ENCODE assay signal across 1 cellular context in the genomic region with DNA sequence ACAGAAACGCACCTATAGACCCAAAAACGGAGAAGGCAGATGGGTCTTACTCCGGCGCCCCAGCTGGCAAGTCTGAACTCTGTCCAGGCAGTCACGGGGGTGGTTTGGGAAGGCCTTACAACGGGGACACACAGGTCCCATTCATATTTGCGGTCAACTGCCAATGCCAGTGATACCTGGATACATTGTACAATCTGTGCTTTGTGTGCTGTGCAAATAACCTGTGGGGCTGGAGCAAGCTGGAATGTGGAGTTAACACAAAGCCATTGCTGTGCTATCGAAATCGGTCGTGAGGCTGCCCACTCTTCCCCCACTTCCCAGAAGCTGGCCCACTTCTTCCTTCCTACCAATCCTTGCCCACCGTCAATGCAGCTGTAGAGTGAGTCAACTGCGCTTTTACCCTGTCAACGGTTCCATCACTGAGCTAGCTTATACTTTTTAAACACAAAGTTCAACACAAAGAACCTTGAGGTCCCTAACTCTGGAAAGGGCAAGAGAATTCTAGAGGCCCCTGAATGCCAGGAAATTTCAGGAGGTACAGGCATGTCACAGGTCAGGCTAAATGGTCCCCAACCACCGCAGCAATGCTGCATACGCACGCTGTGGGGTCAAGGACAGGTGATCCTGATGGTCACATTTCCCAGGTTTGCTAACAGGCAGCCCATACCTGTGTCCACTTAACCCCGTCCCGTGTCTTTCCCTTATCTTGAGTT.
TF ChIP-seq lines count a peak whose summit lies in the region.

No MANE protein-coding gene starts in this region.

TF ChIP-seq in HepG2, 621 proteins besides CTCF, POLR2A, EP300 and RAD21 (continued from another document and continues in another):
- TF ChIP-seq ZNF768 (CRISPR knock-in tag; IDR thresholded peaks at IDR 0.05) (0 out of 2 replicates have a peak, but pooled peaks have one; percentile 7), ZNF3 (CRISPR knock-in tag; IDR thresholded peaks at IDR 0.05) (peak; percentile 87; the same call in 1 of the 2 replicates), NFYC (CRISPR knock-in tag; IDR thresholded peaks at IDR 0.05) (peak; percentile 35; the same call in 1 of the 2 replicates), ZNF672 (CRISPR knock-in tag; IDR thresholded peaks at IDR 0.05) (no peak), ZFP62 (CRISPR knock-in tag; IDR thresholded peaks at IDR 0.05) (no peak), ZFP37 (CRISPR knock-in tag; IDR thresholded peaks at IDR 0.05; ENCODE audit: borderline replicate concordance) (no peak; the same call in none of the 2 replicates), RORA (CRISPR knock-in tag; IDR thresholded peaks at IDR 0.05) (no peak), KMT2A (CRISPR knock-in tag; IDR thresholded peaks at IDR 0.05) (peak; percentile 72; the same call in 1 of the 2 replicates), ZNF709 (CRISPR knock-in tag; IDR thresholded peaks at IDR 0.05) (peak; percentile 91; the same call in 1 of the 2 replicates), NFATC3 (CRISPR knock-in tag; IDR thresholded peaks at IDR 0.05) (no peak), KAT8 (CRISPR knock-in tag; IDR thresholded peaks at IDR 0.05) (peak; percentile 56), ZNF761 (CRISPR knock-in tag; conservative IDR thresholded peaks at IDR 0.05) (no peak), ZFYVE20 (CRISPR knock-in tag; IDR thresholded peaks at IDR 0.05; ENCODE audit: borderline replicate concordance, low read depth) (no peak), RARG (CRISPR knock-in tag; IDR thresholded peaks at IDR 0.05; ENCODE audit: low read depth) (no peak), KAT7 (CRISPR knock-in tag; IDR thresholded peaks at IDR 0.05; ENCODE audit: borderline replicate concordance) (peak; percentile 72; the same call in 1 of the 2 replicates), FOXA1 (IDR thresholded peaks at IDR 0.05) (peak; percentile 64; the same call in 1 of the 2 replicates), FOXA1 (CRISPR knock-in tag; IDR thresholded peaks at IDR 0.05) (peak; percentile 98), HMG20A (CRISPR knock-in tag; IDR thresholded peaks at IDR 0.05; ENCODE audit: borderline replicate concordance) (peak; percentile 91), ZNF350 (CRISPR knock-in tag; IDR thresholded peaks at IDR 0.05; ENCODE audit: borderline replicate concordance, low read depth) (peak; percentile 69; the same call in 1 of the 2 replicates), ZFP41 (CRISPR knock-in tag; IDR thresholded peaks at IDR 0.05; ENCODE audit: borderline replicate concordance) (no peak), SMAD1 (CRISPR knock-in tag; IDR thresholded peaks at IDR 0.05; ENCODE audit: borderline replicate concordance, low read depth) (no peak), ZNF232 (CRISPR knock-in tag; IDR thresholded peaks at IDR 0.05; ENCODE audit: borderline replicate concordance) (peak; percentile 79; the same call in 1 of the 2 replicates), TARDBP (CRISPR knock-in tag; IDR thresholded peaks at IDR 0.05) (peak; percentile 93), ZNF891 (CRISPR knock-in tag; IDR thresholded peaks at IDR 0.05) (peak; percentile 53; the same call in 1 of the 2 replicates), CBX5 (CRISPR knock-in tag; IDR thresholded peaks at IDR 0.05; ENCODE audit: borderline replicate concordance) (peak; percentile 81), HNRNPL (IDR thresholded peaks at IDR 0.05; ENCODE audit: low read depth, low read length) (peak; percentile 82; the same call in 1 of the 2 replicates), HHEX (CRISPR knock-in tag; IDR thresholded peaks at IDR 0.05) (peak; percentile 64), KDM1A (CRISPR knock-in tag; IDR thresholded peaks at IDR 0.05) (peak; percentile 57; the same call in 1 of the 2 replicates), POGZ (CRISPR knock-in tag; IDR thresholded peaks at IDR 0.05) (peak; percentile 84), ZNF564 (CRISPR knock-in tag; IDR thresholded peaks at IDR 0.05) (0 out of 2 replicates have a peak, but pooled peaks have one; percentile 36), ATM (IDR thresholded peaks at IDR 0.05; ENCODE audit: borderline replicate concordance) (no peak), FOXM1 (CRISPR knock-in tag; IDR thresholded peaks at IDR 0.05) (no peak), GTF3A (CRISPR knock-in tag; conservative IDR thresholded peaks at IDR 0.05) (no peak), HOXA3 (CRISPR knock-in tag; IDR thresholded peaks at IDR 0.05) (peak; percentile 92)
- TF ChIP-seq, protein P1, sequence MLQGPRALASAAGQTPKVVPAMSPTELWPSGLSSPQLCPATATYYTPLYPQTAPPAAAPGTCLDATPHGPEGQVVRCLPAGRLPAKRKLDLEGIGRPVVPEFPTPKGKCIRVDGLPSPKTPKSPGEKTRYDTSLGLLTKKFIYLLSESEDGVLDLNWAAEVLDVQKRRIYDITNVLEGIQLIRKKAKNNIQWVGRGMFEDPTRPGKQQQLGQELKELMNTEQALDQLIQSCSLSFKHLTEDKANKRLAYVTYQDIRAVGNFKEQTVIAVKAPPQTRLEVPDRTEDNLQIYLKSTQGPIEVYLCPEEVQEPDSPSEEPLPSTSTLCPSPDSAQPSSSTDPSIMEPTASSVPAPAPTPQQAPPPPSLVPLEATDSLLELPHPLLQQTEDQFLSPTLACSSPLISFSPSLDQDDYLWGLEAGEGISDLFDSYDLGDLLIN (CRISPR knock-in tag; IDR thresholded peaks at IDR 0.05; ENCODE audit: borderline replicate concordance) = no peak; the same call in 1 of the 2 replicates
- TF ChIP-seq, protein P2, sequence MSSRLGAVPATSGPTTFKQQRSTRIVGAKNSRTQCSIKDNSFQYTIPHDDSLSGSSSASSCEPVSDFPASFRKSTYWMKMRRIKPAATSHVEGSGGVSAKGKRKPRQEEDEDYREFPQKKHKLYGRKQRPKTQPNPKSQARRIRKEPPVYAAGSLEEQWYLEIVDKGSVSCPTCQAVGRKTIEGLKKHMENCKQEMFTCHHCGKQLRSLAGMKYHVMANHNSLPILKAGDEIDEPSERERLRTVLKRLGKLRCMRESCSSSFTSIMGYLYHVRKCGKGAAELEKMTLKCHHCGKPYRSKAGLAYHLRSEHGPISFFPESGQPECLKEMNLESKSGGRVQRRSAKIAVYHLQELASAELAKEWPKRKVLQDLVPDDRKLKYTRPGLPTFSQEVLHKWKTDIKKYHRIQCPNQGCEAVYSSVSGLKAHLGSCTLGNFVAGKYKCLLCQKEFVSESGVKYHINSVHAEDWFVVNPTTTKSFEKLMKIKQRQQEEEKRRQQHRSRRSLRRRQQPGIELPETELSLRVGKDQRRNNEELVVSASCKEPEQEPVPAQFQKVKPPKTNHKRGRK (CRISPR knock-in tag; IDR thresholded peaks at IDR 0.05) = no peak
- TF ChIP-seq, protein P3, sequence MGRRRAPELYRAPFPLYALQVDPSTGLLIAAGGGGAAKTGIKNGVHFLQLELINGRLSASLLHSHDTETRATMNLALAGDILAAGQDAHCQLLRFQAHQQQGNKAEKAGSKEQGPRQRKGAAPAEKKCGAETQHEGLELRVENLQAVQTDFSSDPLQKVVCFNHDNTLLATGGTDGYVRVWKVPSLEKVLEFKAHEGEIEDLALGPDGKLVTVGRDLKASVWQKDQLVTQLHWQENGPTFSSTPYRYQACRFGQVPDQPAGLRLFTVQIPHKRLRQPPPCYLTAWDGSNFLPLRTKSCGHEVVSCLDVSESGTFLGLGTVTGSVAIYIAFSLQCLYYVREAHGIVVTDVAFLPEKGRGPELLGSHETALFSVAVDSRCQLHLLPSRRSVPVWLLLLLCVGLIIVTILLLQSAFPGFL (CRISPR knock-in tag; IDR thresholded peaks at IDR 0.05) = no peak
- TF ChIP-seq, protein P4, sequence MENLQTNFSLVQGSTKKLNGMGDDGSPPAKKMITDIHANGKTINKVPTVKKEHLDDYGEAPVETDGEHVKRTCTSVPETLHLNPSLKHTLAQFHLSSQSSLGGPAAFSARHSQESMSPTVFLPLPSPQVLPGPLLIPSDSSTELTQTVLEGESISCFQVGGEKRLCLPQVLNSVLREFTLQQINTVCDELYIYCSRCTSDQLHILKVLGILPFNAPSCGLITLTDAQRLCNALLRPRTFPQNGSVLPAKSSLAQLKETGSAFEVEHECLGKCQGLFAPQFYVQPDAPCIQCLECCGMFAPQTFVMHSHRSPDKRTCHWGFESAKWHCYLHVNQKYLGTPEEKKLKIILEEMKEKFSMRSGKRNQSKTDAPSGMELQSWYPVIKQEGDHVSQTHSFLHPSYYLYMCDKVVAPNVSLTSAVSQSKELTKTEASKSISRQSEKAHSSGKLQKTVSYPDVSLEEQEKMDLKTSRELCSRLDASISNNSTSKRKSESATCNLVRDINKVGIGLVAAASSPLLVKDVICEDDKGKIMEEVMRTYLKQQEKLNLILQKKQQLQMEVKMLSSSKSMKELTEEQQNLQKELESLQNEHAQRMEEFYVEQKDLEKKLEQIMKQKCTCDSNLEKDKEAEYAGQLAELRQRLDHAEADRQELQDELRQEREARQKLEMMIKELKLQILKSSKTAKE (CRISPR knock-in tag; IDR thresholded peaks at IDR 0.05; ENCODE audit: borderline replicate concordance) = peak; percentile 78; the same call in 1 of the 2 replicates
- TF ChIP-seq, protein P5, sequence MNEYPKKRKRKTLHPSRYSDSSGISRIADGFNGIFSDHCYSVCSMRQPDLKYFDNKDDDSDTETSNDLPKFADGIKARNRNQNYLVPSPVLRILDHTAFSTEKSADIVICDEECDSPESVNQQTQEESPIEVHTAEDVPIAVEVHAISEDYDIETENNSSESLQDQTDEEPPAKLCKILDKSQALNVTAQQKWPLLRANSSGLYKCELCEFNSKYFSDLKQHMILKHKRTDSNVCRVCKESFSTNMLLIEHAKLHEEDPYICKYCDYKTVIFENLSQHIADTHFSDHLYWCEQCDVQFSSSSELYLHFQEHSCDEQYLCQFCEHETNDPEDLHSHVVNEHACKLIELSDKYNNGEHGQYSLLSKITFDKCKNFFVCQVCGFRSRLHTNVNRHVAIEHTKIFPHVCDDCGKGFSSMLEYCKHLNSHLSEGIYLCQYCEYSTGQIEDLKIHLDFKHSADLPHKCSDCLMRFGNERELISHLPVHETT (CRISPR knock-in tag; conservative IDR thresholded peaks at IDR 0.05) = peak; percentile 64
- TF ChIP-seq, protein P6, sequence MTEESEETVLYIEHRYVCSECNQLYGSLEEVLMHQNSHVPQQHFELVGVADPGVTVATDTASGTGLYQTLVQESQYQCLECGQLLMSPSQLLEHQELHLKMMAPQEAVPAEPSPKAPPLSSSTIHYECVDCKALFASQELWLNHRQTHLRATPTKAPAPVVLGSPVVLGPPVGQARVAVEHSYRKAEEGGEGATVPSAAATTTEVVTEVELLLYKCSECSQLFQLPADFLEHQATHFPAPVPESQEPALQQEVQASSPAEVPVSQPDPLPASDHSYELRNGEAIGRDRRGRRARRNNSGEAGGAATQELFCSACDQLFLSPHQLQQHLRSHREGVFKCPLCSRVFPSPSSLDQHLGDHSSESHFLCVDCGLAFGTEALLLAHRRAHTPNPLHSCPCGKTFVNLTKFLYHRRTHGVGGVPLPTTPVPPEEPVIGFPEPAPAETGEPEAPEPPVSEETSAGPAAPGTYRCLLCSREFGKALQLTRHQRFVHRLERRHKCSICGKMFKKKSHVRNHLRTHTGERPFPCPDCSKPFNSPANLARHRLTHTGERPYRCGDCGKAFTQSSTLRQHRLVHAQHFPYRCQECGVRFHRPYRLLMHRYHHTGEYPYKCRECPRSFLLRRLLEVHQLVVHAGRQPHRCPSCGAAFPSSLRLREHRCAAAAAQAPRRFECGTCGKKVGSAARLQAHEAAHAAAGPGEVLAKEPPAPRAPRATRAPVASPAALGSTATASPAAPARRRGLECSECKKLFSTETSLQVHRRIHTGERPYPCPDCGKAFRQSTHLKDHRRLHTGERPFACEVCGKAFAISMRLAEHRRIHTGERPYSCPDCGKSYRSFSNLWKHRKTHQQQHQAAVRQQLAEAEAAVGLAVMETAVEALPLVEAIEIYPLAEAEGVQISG (CRISPR knock-in tag; IDR thresholded peaks at IDR 0.05) = peak; percentile 77
- TF ChIP-seq, protein P7, sequence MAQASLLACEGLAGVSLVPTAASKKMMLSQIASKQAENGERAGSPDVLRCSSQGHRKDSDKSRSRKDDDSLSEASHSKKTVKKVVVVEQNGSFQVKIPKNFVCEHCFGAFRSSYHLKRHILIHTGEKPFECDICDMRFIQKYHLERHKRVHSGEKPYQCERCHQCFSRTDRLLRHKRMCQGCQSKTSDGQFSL (CRISPR knock-in tag; IDR thresholded peaks at IDR 0.05) = no peak
- TF ChIP-seq, protein P8, sequence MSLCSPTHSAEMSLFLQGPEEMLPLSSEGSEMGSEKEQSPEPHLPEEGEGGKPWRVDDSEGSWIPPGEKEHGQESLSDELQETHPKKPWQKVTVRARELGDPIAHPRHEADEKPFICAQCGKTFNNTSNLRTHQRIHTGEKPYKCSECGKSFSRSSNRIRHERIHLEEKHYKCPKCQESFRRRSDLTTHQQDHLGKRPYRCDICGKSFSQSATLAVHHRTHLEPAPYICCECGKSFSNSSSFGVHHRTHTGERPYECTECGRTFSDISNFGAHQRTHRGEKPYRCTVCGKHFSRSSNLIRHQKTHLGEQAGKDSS (CRISPR knock-in tag; IDR thresholded peaks at IDR 0.05; ENCODE audit: borderline replicate concordance, low read depth) = no peak; the same call in 1 of the 2 replicates
- TF ChIP-seq, protein P9, sequence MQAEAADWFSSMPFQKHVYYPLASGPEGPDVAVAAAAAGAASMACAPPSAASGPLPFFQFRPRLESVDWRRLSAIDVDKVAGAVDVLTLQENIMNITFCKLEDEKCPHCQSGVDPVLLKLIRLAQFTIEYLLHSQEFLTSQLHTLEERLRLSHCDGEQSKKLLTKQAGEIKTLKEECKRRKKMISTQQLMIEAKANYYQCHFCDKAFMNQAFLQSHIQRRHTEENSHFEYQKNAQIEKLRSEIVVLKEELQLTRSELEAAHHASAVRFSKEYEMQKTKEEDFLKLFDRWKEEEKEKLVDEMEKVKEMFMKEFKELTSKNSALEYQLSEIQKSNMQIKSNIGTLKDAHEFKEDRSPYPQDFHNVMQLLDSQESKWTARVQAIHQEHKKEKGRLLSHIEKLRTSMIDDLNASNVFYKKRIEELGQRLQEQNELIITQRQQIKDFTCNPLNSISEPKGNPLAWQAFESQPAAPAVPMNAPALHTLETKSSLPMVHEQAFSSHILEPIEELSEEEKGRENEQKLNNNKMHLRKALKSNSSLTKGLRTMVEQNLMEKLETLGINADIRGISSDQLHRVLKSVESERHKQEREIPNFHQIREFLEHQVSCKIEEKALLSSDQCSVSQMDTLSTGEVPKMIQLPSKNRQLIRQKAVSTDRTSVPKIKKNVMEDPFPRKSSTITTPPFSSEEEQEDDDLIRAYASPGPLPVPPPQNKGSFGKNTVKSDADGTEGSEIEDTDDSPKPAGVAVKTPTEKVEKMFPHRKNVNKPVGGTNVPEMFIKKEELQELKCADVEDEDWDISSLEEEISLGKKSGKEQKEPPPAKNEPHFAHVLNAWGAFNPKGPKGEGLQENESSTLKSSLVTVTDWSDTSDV (CRISPR knock-in tag; IDR thresholded peaks at IDR 0.05) = 0 out of 2 replicates have a peak, but pooled peaks have one; percentile 49
- TF ChIP-seq, protein P10, sequence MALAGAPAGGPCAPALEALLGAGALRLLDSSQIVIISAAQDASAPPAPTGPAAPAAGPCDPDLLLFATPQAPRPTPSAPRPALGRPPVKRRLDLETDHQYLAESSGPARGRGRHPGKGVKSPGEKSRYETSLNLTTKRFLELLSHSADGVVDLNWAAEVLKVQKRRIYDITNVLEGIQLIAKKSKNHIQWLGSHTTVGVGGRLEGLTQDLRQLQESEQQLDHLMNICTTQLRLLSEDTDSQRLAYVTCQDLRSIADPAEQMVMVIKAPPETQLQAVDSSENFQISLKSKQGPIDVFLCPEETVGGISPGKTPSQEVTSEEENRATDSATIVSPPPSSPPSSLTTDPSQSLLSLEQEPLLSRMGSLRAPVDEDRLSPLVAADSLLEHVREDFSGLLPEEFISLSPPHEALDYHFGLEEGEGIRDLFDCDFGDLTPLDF (CRISPR knock-in tag; IDR thresholded peaks at IDR 0.05) = 0 out of 2 replicates have a peak, but pooled peaks have one; percentile 54
